ENCODE assay signal across 13 cellular contexts in the genomic region with DNA sequence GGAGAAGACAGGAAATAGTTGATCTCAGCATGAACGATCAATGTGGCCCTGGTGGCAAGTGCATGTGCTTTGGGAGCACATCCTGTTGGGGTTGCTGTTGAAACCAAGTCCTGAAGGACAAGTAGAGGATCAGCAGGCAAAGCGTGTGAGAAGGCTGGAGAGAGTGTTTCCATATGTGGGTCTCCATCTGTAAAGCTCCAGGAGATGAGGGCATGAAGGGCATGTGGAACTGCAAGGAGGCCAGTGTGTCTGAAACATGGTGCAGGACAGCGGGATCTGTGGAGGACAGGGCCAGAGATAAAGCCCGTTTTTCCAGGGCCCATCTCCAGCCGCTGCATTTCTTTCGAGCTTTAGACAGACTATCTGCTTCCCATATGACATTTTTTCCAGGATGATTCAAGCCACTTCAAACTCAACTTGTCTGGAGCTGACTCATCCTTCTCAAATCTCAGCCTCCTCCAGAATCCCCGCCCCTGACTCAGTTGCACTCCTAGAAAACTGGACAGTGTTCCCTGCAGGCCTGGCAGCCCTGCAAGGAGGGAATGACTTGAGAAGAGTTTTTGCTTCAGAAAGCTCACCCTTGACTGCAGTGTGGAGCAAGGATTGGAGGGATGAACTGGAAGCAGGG.
DNase-seq lines count a peak whose midpoint lies in the region; ATAC-seq and TF ChIP-seq lines count a peak whose summit lies in the region.
"Had no signal": no experiment of that assay in that cellular context is flagged by ENCODE, and none has a peak within 500 bp of the region (broad histone marks: within the 10 kb centered on the region; RNA-seq: fewer than 3 reads in every experiment).

No MANE protein-coding gene starts in this region.

- CTCF ChIA-PET in Calu3 (lab: Charles Lee) = interaction anchor here (1.5 kb wide), 1 partner anchor 124 kb away, joined by 5 read pairs; no protein-coding TSS in a partner anchor

- DNase-seq in Calu3 (no peak), LHCN-M2 (ENCODE audit: low read depth) (peak; percentile 30), choroid plexus epithelial cell (ENCODE audit: low read depth) (peak; percentile 45), neural crest cell (ENCODE audit: low read depth, low spot score) (no peak), SJCRH30 (no peak), uterus (no peak), DMS114 treated with DMSO at 0.1 percent for 48 hours (lab: John Stamatoyannopoulos, UW; ENCODE audit: unreplicated experiment) (no peak)
- DNase-seq in stimulated activated naive CD8-positive, alpha-beta T cell treated with anti-CD3 and anti-CD28 coated beads, Interleukin-15, amount 100 ng/mL, for 72 hours = no peak
- DNase-seq: activated CD4-positive, CD25-positive, alpha-beta regulatory T cell treated with anti-CD3 and anti-CD28 coated beads, Interleukin-2, amount 50 U/mL, for 72 hours; NCI-H510A treated with DMSO at 0.1 percent for 48 hours; SHP77 had no signal

- H3K27ac Mint-ChIP-seq in Calu3 (ENCODE audit: unreplicated experiment) (peak overlapping the region; percentile 10), neural crest cell (ENCODE audit: unreplicated experiment) (peak overlapping the region; percentile 90)
- H3K27ac Mint-ChIP-seq in stimulated activated naive CD8-positive, alpha-beta T cell treated with anti-CD3 and anti-CD28 coated beads, Interleukin-15, amount 100 ng/mL, for 72 hours = peak overlapping the region in 1 of 2 donors; percentile 48
- H3K27ac Mint-ChIP-seq: activated T-helper 2 cell treated with anti-CD3 and anti-CD28 coated beads, Interferon-gamma antibody, Interleukin-2, Interleukin-4, amounts not matched to agents 10 μg/mL and 5 μg/mL and 100 μg/mL, durations not matched to agents 14 hours and 24 hours and 36 hours; stimulated activated effector memory CD8-positive, alpha-beta T cell treated with anti-CD3 and anti-CD28 coated beads, Interleukin-12 subunit alpha, Interleukin-12 subunit beta, amount 100 ng/mL, for 72 hours had no signal

- H3K36me3 Mint-ChIP-seq in Calu3 (ENCODE audit: insufficient read depth, unreplicated experiment) (peaks cover 5% of the 10 kb centered on the region), neural crest cell (ENCODE audit: low read depth) (no peaks in the 10 kb centered on the region)
- H3K36me3 Mint-ChIP-seq: stimulated activated effector memory CD8-positive, alpha-beta T cell treated with anti-CD3 and anti-CD28 coated beads, Interleukin-12 subunit alpha, Interleukin-12 subunit beta, amount 100 ng/mL, for 72 hours had no signal

- H3K4me3 ChIP-seq in choroid plexus epithelial cell (ENCODE audit: low read depth, low read length) (no peak overlapping the region), SJCRH30 (no peak overlapping the region), uterus (no peak overlapping the region)

- H3K9me3 Mint-ChIP-seq in Calu3 (ENCODE audit: low read depth, unreplicated experiment) (peaks cover 2% of the 10 kb centered on the region), neural crest cell (peaks cover 2% of the 10 kb centered on the region)
- H3K9me3 Mint-ChIP-seq in stimulated activated naive CD8-positive, alpha-beta T cell treated with anti-CD3 and anti-CD28 coated beads, Interleukin-15, amount 100 ng/mL, for 72 hours = no peaks in the 10 kb centered on the region
- H3K9me3 Mint-ChIP-seq: activated T-helper 2 cell treated with anti-CD3 and anti-CD28 coated beads, Interferon-gamma antibody, Interleukin-2, Interleukin-4, amounts not matched to agents 10 μg/mL and 5 μg/mL and 100 μg/mL, durations not matched to agents 14 hours and 24 hours and 36 hours had no signal

- H3K36me3 ChIP-seq in SJCRH30 (no peaks in the 10 kb centered on the region), uterus (no peaks in the 10 kb centered on the region)

- H3K4me3 Mint-ChIP-seq in Calu3 (ENCODE audit: low read depth, unreplicated experiment) (no peak overlapping the region), neural crest cell (no peak overlapping the region)
- no peak overlapping the region for H3K4me3 Mint-ChIP-seq in stimulated activated naive CD8-positive, alpha-beta T cell treated with anti-CD3 and anti-CD28 coated beads, Interleukin-15, amount 100 ng/mL, for 72 hours
- H3K4me3 Mint-ChIP-seq: stimulated activated effector memory CD8-positive, alpha-beta T cell treated with anti-CD3 and anti-CD28 coated beads, Interleukin-12 subunit alpha, Interleukin-12 subunit beta, amount 100 ng/mL, for 72 hours had no signal

- H3K9me3 ChIP-seq in SJCRH30 (replicated peaks) = no peaks in the 10 kb centered on the region
- no peaks in the 10 kb centered on the region for H3K9me3 ChIP-seq in uterus

- H3K4me1 Mint-ChIP-seq in Calu3 (ENCODE audit: low read depth, unreplicated experiment) (peaks cover 37% of the 10 kb centered on the region), neural crest cell (peaks cover 32% of the 10 kb centered on the region)
- peaks cover 13% of the 10 kb centered on the region for H3K4me1 Mint-ChIP-seq in stimulated activated naive CD8-positive, alpha-beta T cell treated with anti-CD3 and anti-CD28 coated beads, Interleukin-15, amount 100 ng/mL, for 72 hours
- H3K4me1 Mint-ChIP-seq: stimulated activated effector memory CD8-positive, alpha-beta T cell treated with anti-CD3 and anti-CD28 coated beads, Interleukin-12 subunit alpha, Interleukin-12 subunit beta, amount 100 ng/mL, for 72 hours had no signal

- BruUV-seq in Calu3 (replicated peaks; lab: Mats Ljungman, UMichigan) = no TSS peak

- H3K27me3 ChIP-seq in SJCRH30 (no peaks in the 10 kb centered on the region), uterus (no peaks in the 10 kb centered on the region)

- ATAC-seq in stimulated activated naive CD8-positive, alpha-beta T cell treated with anti-CD3 and anti-CD28 coated beads, Interleukin-15, amount 100 ng/mL, for 72 hours = no peak
- ATAC-seq: stimulated activated effector memory CD8-positive, alpha-beta T cell treated with anti-CD3 and anti-CD28 coated beads, Interleukin-12 subunit alpha, Interleukin-12 subunit beta, amount 100 ng/mL, for 72 hours had no signal

- H3K27me3 Mint-ChIP-seq in Calu3 (ENCODE audit: unreplicated experiment) = no peaks in the 10 kb centered on the region
- no peaks in the 10 kb centered on the region for H3K27me3 Mint-ChIP-seq in neural crest cell (ENCODE audit: low read depth)
- no peaks in the 10 kb centered on the region for H3K27me3 Mint-ChIP-seq in stimulated activated naive CD8-positive, alpha-beta T cell treated with anti-CD3 and anti-CD28 coated beads, Interleukin-15, amount 100 ng/mL, for 72 hours

- no peak overlapping the region for H3K27ac ChIP-seq in SJCRH30
- no peak overlapping the region for H3K27ac ChIP-seq in uterus

- TF ChIP-seq POLR2A in uterus (IDR thresholded peaks at IDR 0.05) = no peak

- H3K4me1 ChIP-seq in SJCRH30 = no peaks in the 10 kb centered on the region
- no peaks in the 10 kb centered on the region for H3K4me1 ChIP-seq in uterus

- intact Hi-C loops in Calu3 (cut with micrococcal nuclease; ENCODE audit: unreplicated experiment) = loop anchor here (5.0 to 10.0 kb wide), 2 partner anchors 123 to 165 kb away; no protein-coding TSS in a partner anchor
- intact Hi-C loops in uterus (cut with DNase I; ENCODE audit: low total_unique reads) = loop anchor here (10.0 kb wide), 1 partner anchor 145 kb away; no protein-coding TSS in a partner anchor

- no peak for TF ChIP-seq CTCF in Calu3 (IDR thresholded peaks at IDR 0.05; ENCODE audit: unreplicated experiment)
- no peak for TF ChIP-seq CTCF in choroid plexus epithelial cell (conservative IDR thresholded peaks at IDR 0.05; ENCODE audit: low read depth, low read length)
- no peak for TF ChIP-seq CTCF in neural crest cell (conservative IDR thresholded peaks at IDR 0.05)
- TF ChIP-seq CTCF in uterus (IDR thresholded peaks at IDR 0.05) = no peak

Comparison
In these comparisons a context has a peak if more than half of its experiments do, and no peak if none do; other contexts are left out.
1. DNase-seq: peak in LHCN-M2 (single experiment) and choroid plexus epithelial cell (single experiment); none in Calu3 (single experiment), neural crest cell (single experiment), SJCRH30 (0 of 2), uterus (0 of 2), stimulated activated naive CD8-positive, alpha-beta T cell treated with anti-CD3 and anti-CD28 coated beads, Interleukin-15, amount 100 ng/mL, for 72 hours (0 of 2) and DMS114 treated with DMSO at 0.1 percent for 48 hours (single experiment).